ENCODE assay signal across 1 cellular context in genomic region chr1:99663501-99663900, GRCh38.
TF ChIP-seq lines count a peak whose summit lies in the region.

No MANE protein-coding gene starts in this region.

TF ChIP-seq in WTC11, 78 proteins besides CTCF, POLR2A, EP300 and RAD21:
- TF ChIP-seq ZNF219 (CRISPR knock-in tag; IDR thresholded peaks at IDR 0.05; ENCODE audit: borderline replicate concordance) (no peak), CBFB (CRISPR knock-in tag; IDR thresholded peaks at IDR 0.05; ENCODE audit: low read depth) (no peak), SOX15 (CRISPR knock-in tag; IDR thresholded peaks at IDR 0.05) (no peak), ETV6 (CRISPR knock-in tag; IDR thresholded peaks at IDR 0.05) (no peak), HMGA2 (CRISPR knock-in tag; IDR thresholded peaks at IDR 0.05) (no peak), MXD4 (CRISPR knock-in tag; IDR thresholded peaks at IDR 0.05; ENCODE audit: borderline replicate concordance) (no peak), CREM (CRISPR knock-in tag; IDR thresholded peaks at IDR 0.05) (no peak), MYBL2 (CRISPR knock-in tag; IDR thresholded peaks at IDR 0.05) (no peak), SMAD3 (CRISPR knock-in tag; IDR thresholded peaks at IDR 0.05; ENCODE audit: borderline replicate concordance) (no peak), TP53 (CRISPR knock-in tag; IDR thresholded peaks at IDR 0.05) (no peak), ZNF423 (CRISPR knock-in tag; IDR thresholded peaks at IDR 0.05) (no peak), JUN (CRISPR knock-in tag; IDR thresholded peaks at IDR 0.05) (no peak)
- TF ChIP-seq, protein P1, sequence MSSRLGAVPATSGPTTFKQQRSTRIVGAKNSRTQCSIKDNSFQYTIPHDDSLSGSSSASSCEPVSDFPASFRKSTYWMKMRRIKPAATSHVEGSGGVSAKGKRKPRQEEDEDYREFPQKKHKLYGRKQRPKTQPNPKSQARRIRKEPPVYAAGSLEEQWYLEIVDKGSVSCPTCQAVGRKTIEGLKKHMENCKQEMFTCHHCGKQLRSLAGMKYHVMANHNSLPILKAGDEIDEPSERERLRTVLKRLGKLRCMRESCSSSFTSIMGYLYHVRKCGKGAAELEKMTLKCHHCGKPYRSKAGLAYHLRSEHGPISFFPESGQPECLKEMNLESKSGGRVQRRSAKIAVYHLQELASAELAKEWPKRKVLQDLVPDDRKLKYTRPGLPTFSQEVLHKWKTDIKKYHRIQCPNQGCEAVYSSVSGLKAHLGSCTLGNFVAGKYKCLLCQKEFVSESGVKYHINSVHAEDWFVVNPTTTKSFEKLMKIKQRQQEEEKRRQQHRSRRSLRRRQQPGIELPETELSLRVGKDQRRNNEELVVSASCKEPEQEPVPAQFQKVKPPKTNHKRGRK (CRISPR knock-in tag; IDR thresholded peaks at IDR 0.05; ENCODE audit: borderline replicate concordance) = no peak
- TF ChIP-seq, protein P2, sequence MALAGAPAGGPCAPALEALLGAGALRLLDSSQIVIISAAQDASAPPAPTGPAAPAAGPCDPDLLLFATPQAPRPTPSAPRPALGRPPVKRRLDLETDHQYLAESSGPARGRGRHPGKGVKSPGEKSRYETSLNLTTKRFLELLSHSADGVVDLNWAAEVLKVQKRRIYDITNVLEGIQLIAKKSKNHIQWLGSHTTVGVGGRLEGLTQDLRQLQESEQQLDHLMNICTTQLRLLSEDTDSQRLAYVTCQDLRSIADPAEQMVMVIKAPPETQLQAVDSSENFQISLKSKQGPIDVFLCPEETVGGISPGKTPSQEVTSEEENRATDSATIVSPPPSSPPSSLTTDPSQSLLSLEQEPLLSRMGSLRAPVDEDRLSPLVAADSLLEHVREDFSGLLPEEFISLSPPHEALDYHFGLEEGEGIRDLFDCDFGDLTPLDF (CRISPR knock-in tag; IDR thresholded peaks at IDR 0.05) = no peak
- TF ChIP-seq, protein P3, sequence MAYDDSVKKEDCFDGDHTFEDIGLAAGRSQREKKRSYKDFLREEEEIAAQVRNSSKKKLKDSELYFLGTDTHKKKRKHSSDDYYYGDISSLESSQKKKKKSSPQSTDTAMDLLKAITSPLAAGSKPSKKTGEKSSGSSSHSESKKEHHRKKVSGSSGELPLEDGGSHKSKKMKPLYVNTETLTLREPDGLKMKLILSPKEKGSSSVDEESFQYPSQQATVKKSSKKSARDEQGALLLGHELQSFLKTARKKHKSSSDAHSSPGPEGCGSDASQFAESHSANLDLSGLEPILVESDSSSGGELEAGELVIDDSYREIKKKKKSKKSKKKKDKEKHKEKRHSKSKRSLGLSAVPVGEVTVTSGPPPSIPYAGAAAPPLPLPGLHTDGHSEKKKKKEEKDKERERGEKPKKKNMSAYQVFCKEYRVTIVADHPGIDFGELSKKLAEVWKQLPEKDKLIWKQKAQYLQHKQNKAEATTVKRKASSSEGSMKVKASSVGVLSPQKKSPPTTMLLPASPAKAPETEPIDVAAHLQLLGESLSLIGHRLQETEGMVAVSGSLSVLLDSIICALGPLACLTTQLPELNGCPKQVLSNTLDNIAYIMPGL (CRISPR knock-in tag; IDR thresholded peaks at IDR 0.05) = no peak
- TF ChIP-seq, protein P4, sequence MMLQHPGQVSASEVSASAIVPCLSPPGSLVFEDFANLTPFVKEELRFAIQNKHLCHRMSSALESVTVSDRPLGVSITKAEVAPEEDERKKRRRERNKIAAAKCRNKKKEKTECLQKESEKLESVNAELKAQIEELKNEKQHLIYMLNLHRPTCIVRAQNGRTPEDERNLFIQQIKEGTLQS (CRISPR knock-in tag; conservative IDR thresholded peaks at IDR 0.05) = no peak
- TF ChIP-seq, protein P5, sequence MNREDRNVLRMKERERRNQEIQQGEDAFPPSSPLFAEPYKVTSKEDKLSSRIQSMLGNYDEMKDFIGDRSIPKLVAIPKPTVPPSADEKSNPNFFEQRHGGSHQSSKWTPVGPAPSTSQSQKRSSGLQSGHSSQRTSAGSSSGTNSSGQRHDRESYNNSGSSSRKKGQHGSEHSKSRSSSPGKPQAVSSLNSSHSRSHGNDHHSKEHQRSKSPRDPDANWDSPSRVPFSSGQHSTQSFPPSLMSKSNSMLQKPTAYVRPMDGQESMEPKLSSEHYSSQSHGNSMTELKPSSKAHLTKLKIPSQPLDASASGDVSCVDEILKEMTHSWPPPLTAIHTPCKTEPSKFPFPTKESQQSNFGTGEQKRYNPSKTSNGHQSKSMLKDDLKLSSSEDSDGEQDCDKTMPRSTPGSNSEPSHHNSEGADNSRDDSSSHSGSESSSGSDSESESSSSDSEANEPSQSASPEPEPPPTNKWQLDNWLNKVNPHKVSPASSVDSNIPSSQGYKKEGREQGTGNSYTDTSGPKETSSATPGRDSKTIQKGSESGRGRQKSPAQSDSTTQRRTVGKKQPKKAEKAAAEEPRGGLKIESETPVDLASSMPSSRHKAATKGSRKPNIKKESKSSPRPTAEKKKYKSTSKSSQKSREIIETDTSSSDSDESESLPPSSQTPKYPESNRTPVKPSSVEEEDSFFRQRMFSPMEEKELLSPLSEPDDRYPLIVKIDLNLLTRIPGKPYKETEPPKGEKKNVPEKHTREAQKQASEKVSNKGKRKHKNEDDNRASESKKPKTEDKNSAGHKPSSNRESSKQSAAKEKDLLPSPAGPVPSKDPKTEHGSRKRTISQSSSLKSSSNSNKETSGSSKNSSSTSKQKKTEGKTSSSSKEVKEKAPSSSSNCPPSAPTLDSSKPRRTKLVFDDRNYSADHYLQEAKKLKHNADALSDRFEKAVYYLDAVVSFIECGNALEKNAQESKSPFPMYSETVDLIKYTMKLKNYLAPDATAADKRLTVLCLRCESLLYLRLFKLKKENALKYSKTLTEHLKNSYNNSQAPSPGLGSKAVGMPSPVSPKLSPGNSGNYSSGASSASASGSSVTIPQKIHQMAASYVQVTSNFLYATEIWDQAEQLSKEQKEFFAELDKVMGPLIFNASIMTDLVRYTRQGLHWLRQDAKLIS (CRISPR knock-in tag; IDR thresholded peaks at IDR 0.05; ENCODE audit: borderline replicate concordance) = no peak
TF ChIP-seq in WTC11: peak in this region for 0.
